19 cellular contexts compared by ENCODE assay signal in genomic region chr10:51321968-51322367, GRCh38.
DNase-seq lines count a peak whose midpoint lies in the region; ATAC-seq and TF ChIP-seq lines count a peak whose summit lies in the region.
"Had no signal": no experiment of that assay in that cellular context is flagged by ENCODE, and none has a peak within 500 bp of the region (broad histone marks: within the 10 kb centered on the region; RNA-seq: fewer than 3 reads in every experiment).

No MANE protein-coding gene starts in this region.

- TF ChIP-seq CTCF in nephron (IDR thresholded peaks at IDR 0.05; ENCODE audit: unreplicated experiment in 3 of 3), result no peak

- DNase-seq in GM04504 (ENCODE audit: low read depth) (peak; percentile 58), SK-N-DZ (ENCODE audit: low spot score) (peak; percentile 14), fibroblast of peridontal ligament (ENCODE audit: extremely low read depth) (peak; percentile 44), NCI-H748 treated with DMSO at 0.1 percent for 48 hours (lab: John Stamatoyannopoulos, UW) (no peak), C1 segment of cervical spinal cord (lab: John Stamatoyannopoulos, UW) (no peak)
- DNase-seq in activated CD4-positive, alpha-beta memory T cell treated with anti-CD3 and anti-CD28 coated beads, Interleukin-2, amount 10 ng/mL, durations not matched to agents 7 days and 5 days, result no peak
- DNase-seq: activated CD4-positive, alpha-beta T cell treated with anti-CD3 and anti-CD28 coated beads for 4 hours; activated naive CD4-positive, alpha-beta T cell treated with Interleukin-2 at 50 U/mL for 16 hours; activated T-cell treated with anti-CD3 and anti-CD28 coated beads, Interleukin-2, amount 50 U/mL, for 72 hours; amygdala; CD4-positive, CD25-positive, alpha-beta regulatory T cell; heart left ventricle; NCI-H187 treated with DMSO at 0.1 percent for 48 hours; small intestine; stimulated activated CD4-positive, alpha-beta T cell treated with anti-CD3 and anti-CD28 coated beads, Interleukin-1b, Interleukin-23, amount 100 ng/mL, for 48 hours; T-helper 2 cell had no signal

- ATAC-seq in GM18505 (IDR thresholded peaks at IDR 0.05; ENCODE audit: unreplicated experiment), result no peak
- ATAC-seq: activated T-cell treated with anti-CD3 and anti-CD28 coated beads, Interleukin-2, amount 50 U/mL, for 72 hours had no signal

- CTCF ChIA-PET in activated CD4-positive, alpha-beta memory T cell treated with anti-CD3 and anti-CD28 coated beads, Interleukin-2, amount 10 ng/mL, durations not matched to agents 7 days and 5 days (lab: Charles Lee), result no interaction called here

- H3K27ac Mint-ChIP-seq in nephron, result peak overlapping the region in 2 of 3 experiments; percentile 51 to 54
- no peak overlapping the region for H3K27ac Mint-ChIP-seq in activated CD4-positive, alpha-beta memory T cell treated with anti-CD3 and anti-CD28 coated beads, Interleukin-2, amount 10 ng/mL, durations not matched to agents 7 days and 5 days
- H3K27ac Mint-ChIP-seq: activated T-cell treated with anti-CD3 and anti-CD28 coated beads, Interleukin-2, amount 50 U/mL, for 72 hours; CD4-positive, CD25-positive, alpha-beta regulatory T cell; type B pancreatic cell had no signal

- H3K4me3 Mint-ChIP-seq in nephron, result no peak overlapping the region
- H3K4me3 Mint-ChIP-seq in activated CD4-positive, alpha-beta memory T cell treated with anti-CD3 and anti-CD28 coated beads, Interleukin-2, amount 10 ng/mL, durations not matched to agents 7 days and 5 days, result no peak overlapping the region
- H3K4me3 Mint-ChIP-seq: activated T-cell treated with anti-CD3 and anti-CD28 coated beads, Interleukin-2, amount 50 U/mL, for 72 hours; CD4-positive, CD25-positive, alpha-beta regulatory T cell; type B pancreatic cell had no signal

- H3K9me3 Mint-ChIP-seq in nephron, result peaks cover 6% of the 10 kb centered on the region
- H3K9me3 Mint-ChIP-seq in activated CD4-positive, alpha-beta memory T cell treated with anti-CD3 and anti-CD28 coated beads, Interleukin-2, amount 10 ng/mL, durations not matched to agents 7 days and 5 days, result no peaks in the 10 kb centered on the region

- peaks cover 3% of the 10 kb centered on the region for H3K36me3 Mint-ChIP-seq in nephron (ENCODE audit: low read depth)
- H3K36me3 Mint-ChIP-seq in activated CD4-positive, alpha-beta memory T cell treated with anti-CD3 and anti-CD28 coated beads, Interleukin-2, amount 10 ng/mL, durations not matched to agents 7 days and 5 days (ENCODE audit: low read depth), result no peaks in the 10 kb centered on the region
- H3K36me3 Mint-ChIP-seq: CD4-positive, CD25-positive, alpha-beta regulatory T cell; type B pancreatic cell had no signal

- H3K27me3 Mint-ChIP-seq in nephron (ENCODE audit: low read depth), result no peaks in the 10 kb centered on the region
- H3K27me3 Mint-ChIP-seq in activated CD4-positive, alpha-beta memory T cell treated with anti-CD3 and anti-CD28 coated beads, Interleukin-2, amount 10 ng/mL, durations not matched to agents 7 days and 5 days, result no peaks in the 10 kb centered on the region
- H3K27me3 Mint-ChIP-seq: CD4-positive, CD25-positive, alpha-beta regulatory T cell; type B pancreatic cell had no signal

- no peak for TF ChIP-seq POLR2A in GM18505 (IDR thresholded peaks at IDR 0.05; ENCODE audit: borderline replicate concordance, extremely low read depth, insufficient read depth, insufficient read length)

- POLR2A ChIA-PET in activated CD4-positive, alpha-beta memory T cell treated with anti-CD3 and anti-CD28 coated beads, Interleukin-2, amount 10 ng/mL, durations not matched to agents 7 days and 5 days (lab: Charles Lee), result no interaction called here

- peaks cover 35% of the 10 kb centered on the region for H3K4me1 Mint-ChIP-seq in nephron
- H3K4me1 Mint-ChIP-seq in activated CD4-positive, alpha-beta memory T cell treated with anti-CD3 and anti-CD28 coated beads, Interleukin-2, amount 10 ng/mL, durations not matched to agents 7 days and 5 days, result no peaks in the 10 kb centered on the region
- H3K4me1 Mint-ChIP-seq: CD4-positive, CD25-positive, alpha-beta regulatory T cell had no signal

Comparison
In these comparisons a context has a peak if more than half of its experiments do, and no peak if none do; other contexts are left out.
1. DNase-seq: peak in GM04504 (single experiment), SK-N-DZ (single experiment) and fibroblast of peridontal ligament (single experiment); none in activated CD4-positive, alpha-beta memory T cell treated with anti-CD3 and anti-CD28 coated beads, Interleukin-2, amount 10 ng/mL, durations not matched to agents 7 days and 5 days (single experiment), NCI-H748 treated with DMSO at 0.1 percent for 48 hours (single experiment) and C1 segment of cervical spinal cord (0 of 14).